ENCODE assay signal across 9 cellular contexts in genomic region chr14:32200368-32201195, GRCh38. TPM values are rescaled to one million over a fixed set of nuclear protein-coding genes. Genes with fewer than 3 reads are reported as not detected.
DNase-seq lines count a peak whose midpoint lies in the region; ATAC-seq and TF ChIP-seq lines count a peak whose summit lies in the region.
"Had no signal": no experiment of that assay in that cellular context is flagged by ENCODE, and none has a peak within 500 bp of the region (broad histone marks: within the 10 kb centered on the region; RNA-seq: fewer than 3 reads in every experiment).

No MANE protein-coding gene starts in this region.

- peaks cover 21% of the 10 kb centered on the region for H3K27me3 ChIP-seq in DOHH2 (ENCODE audit: control insufficient read depth, low read length)
- H3K27me3 ChIP-seq in kidney epithelial cell (ENCODE audit: control insufficient read depth, insufficient read depth, low read length): no peaks in the 10 kb centered on the region
- no peaks in the 10 kb centered on the region for H3K27me3 ChIP-seq in tibial artery

- no peak for DNase-seq in activated CD8-positive, alpha-beta T cell treated with anti-CD3 and anti-CD28 coated beads for 36 hours
- no peak for DNase-seq in kidney epithelial cell (ENCODE audit: low read depth)
- DNase-seq in tibial artery: no peak
- no peak for DNase-seq in central memory CD4-positive, alpha-beta T cell
- no peak for DNase-seq in cerebellar cortex (ENCODE audit: low spot score)

- CTCF ChIA-PET in activated CD8-positive, alpha-beta T cell treated with anti-CD3 and anti-CD28 coated beads for 36 hours (lab: Charles Lee): interaction anchor here (1.3 kb wide), 1 partner anchor 102 kb away, joined by 4 read pairs; no protein-coding TSS in a partner anchor

- H3K36me3 ChIP-seq in DOHH2 (ENCODE audit: control insufficient read depth, low read length) (no peaks in the 10 kb centered on the region), kidney epithelial cell (ENCODE audit: control insufficient read depth, insufficient read depth, low read length) (no peaks in the 10 kb centered on the region), tibial artery (no peaks in the 10 kb centered on the region)

- no peaks in the 10 kb centered on the region for H3K9me3 ChIP-seq in DOHH2 (ENCODE audit: control insufficient read depth, insufficient read depth, low read length)
- no peaks in the 10 kb centered on the region for H3K9me3 ChIP-seq in tibial artery

- no peaks in the 10 kb centered on the region for H3K27me3 Mint-ChIP-seq in activated CD8-positive, alpha-beta T cell treated with anti-CD3 and anti-CD28 coated beads for 36 hours

- H3K79me2 ChIP-seq in DOHH2 (ENCODE audit: control insufficient read depth, low read length): no peaks in the 10 kb centered on the region

- TF ChIP-seq CTCF in DOHH2 (IDR thresholded peaks at IDR 0.05; ENCODE audit: low read depth, low read length, poor library complexity, severe bottlenecking) (no peak), kidney epithelial cell (IDR thresholded peaks at IDR 0.05; ENCODE audit: insufficient read depth, low read length, poor library complexity, severe bottlenecking) (no peak), tibial artery (IDR thresholded peaks at IDR 0.05) (no peak)
- TF ChIP-seq CTCF in activated CD8-positive, alpha-beta T cell treated with anti-CD3 and anti-CD28 coated beads for 36 hours (IDR thresholded peaks at IDR 0.05): no peak

- no peaks in the 10 kb centered on the region for H3K9me3 Mint-ChIP-seq in activated CD8-positive, alpha-beta T cell treated with anti-CD3 and anti-CD28 coated beads for 36 hours

- H3K4me3 ChIP-seq in DOHH2 (ENCODE audit: low read length): peak overlapping the region; percentile 92
- H3K4me3 ChIP-seq in kidney epithelial cell (ENCODE audit: low read depth, low read length): peak overlapping the region; percentile 82
- H3K4me3 ChIP-seq in tibial artery: peak overlapping the region; percentile 73 to 83

- H3K4me1 Mint-ChIP-seq in activated CD8-positive, alpha-beta T cell treated with anti-CD3 and anti-CD28 coated beads for 36 hours (ENCODE audit: low read depth): peaks cover 34% of the 10 kb centered on the region

- H3K9me2 ChIP-seq in DOHH2 (replicated peaks; ENCODE audit: control insufficient read depth, low read length): no peaks in the 10 kb centered on the region

- H3F3A ChIP-seq in DOHH2 (ENCODE audit: control insufficient read depth, insufficient read depth): peaks cover 13% of the 10 kb centered on the region

- peak overlapping the region; percentile 78 for H3K4me3 Mint-ChIP-seq in activated CD8-positive, alpha-beta T cell treated with anti-CD3 and anti-CD28 coated beads for 36 hours

- H3K4me1 ChIP-seq in DOHH2 (ENCODE audit: control insufficient read depth, low read length) (peaks cover 30% of the 10 kb centered on the region), tibial artery (peaks cover 0 to 18% (median 3%) of the 10 kb centered on the region in 4 donors)

- POLR2A ChIA-PET in activated CD8-positive, alpha-beta T cell treated with anti-CD3 and anti-CD28 coated beads for 36 hours (lab: Charles Lee): interaction anchor here (1.6 kb wide), 1 partner anchor 124 kb away, joined by 5 read pairs; the partner anchor contains the start of gene ARHGAP5

- H4K20me1 ChIP-seq in DOHH2 (ENCODE audit: control insufficient read depth, insufficient read depth, low read depth, low read length): no peaks in the 10 kb centered on the region

- H3K36me3 Mint-ChIP-seq in activated CD8-positive, alpha-beta T cell treated with anti-CD3 and anti-CD28 coated beads for 36 hours (ENCODE audit: low read depth): no peaks in the 10 kb centered on the region

- H3K27ac ChIP-seq in DOHH2 (ENCODE audit: low read depth, low read length): no peak overlapping the region
- peak overlapping the region; percentile 86 to 89 for H3K27ac ChIP-seq in tibial artery

- peak overlapping the region; percentile 86 for H3K4me2 ChIP-seq in DOHH2 (ENCODE audit: low read length)

- intact Hi-C loops in activated CD8-positive, alpha-beta T cell treated with anti-CD3 and anti-CD28 coated beads for 36 hours (cut with micrococcal nuclease): loop anchor here (5.0 kb wide), 2 partner anchors 52 to 638 kb away; partner anchors contain the start of gene NUBPL
- intact Hi-C loops in tibial artery (cut with DNase I; ENCODE audit: low total_unique reads): loop anchor here (5.0 kb wide), 1 partner anchor 52 kb away; no protein-coding TSS in a partner anchor

- ATAC-seq in HG02623 (IDR thresholded peaks at IDR 0.05; ENCODE audit: unreplicated experiment): peak; percentile 0
- ATAC-seq in activated CD8-positive, alpha-beta T cell treated with anti-CD3 and anti-CD28 coated beads for 36 hours: no peak
- no peak for ATAC-seq in HG03025 (IDR thresholded peaks at IDR 0.05; ENCODE audit: low FRiP score, unreplicated experiment)

- H3K27ac Mint-ChIP-seq in activated CD8-positive, alpha-beta T cell treated with anti-CD3 and anti-CD28 coated beads for 36 hours: peak overlapping the region; percentile 98

RNA-seq across cellular contexts. Expression of gene RNU6-7, which starts 1.3 kb away (rescaled TPM):
- not detected for total RNA-seq in activated CD8-positive, alpha-beta T cell treated with anti-CD3 and anti-CD28 coated beads for 36 hours
- total RNA-seq in kidney epithelial cell: not detected in 2 replicates
- total RNA-seq: NCI-H460 had no signal

RNA-seq across cellular contexts. Expression of gene RNU6-8, which starts 2.5 kb away (rescaled TPM):
- total RNA-seq in activated CD8-positive, alpha-beta T cell treated with anti-CD3 and anti-CD28 coated beads for 36 hours: not detected
- not detected in 2 replicates for total RNA-seq in kidney epithelial cell
- total RNA-seq: NCI-H460 had no signal
